In genomic region chr4:21948347-21949072, GRCh38 we compare ENCODE assay signal across 9 cellular contexts. TPM values are rescaled to one million over a fixed set of nuclear protein-coding genes. Genes with fewer than 3 reads are reported as not detected.
DNase-seq lines count a peak whose midpoint lies in the region; ATAC-seq, FAIRE-seq and TF ChIP-seq lines count a peak whose summit lies in the region.
"Had no signal": no experiment of that assay in that cellular context is flagged by ENCODE, and none has a peak within 500 bp of the region (broad histone marks: within the 10 kb centered on the region; RNA-seq: fewer than 3 reads in every experiment).

KCNIP4 (minus strand) TSS chr4:21948772.

- H3K27me3 ChIP-seq in naive thymus-derived CD4-positive, alpha-beta T cell (ENCODE audit: control insufficient read depth in 2 of 2, insufficient read depth in 2 of 2, low read length in 2 of 2): peaks cover 0 to 5% of the 10 kb centered on the region in 2 donors
- peaks cover 15 to 22% (median 18%) of the 10 kb centered on the region in 3 donors for H3K27me3 ChIP-seq in gastrocnemius medialis

- peak within 1 kb of the TSS; percentile 29 for H3K4me3 ChIP-seq in Jurkat, Clone E6-1 (ENCODE audit: low read length)
- H3K4me3 ChIP-seq in naive thymus-derived CD4-positive, alpha-beta T cell (ENCODE audit: low read length): no peak within 1 kb of the TSS
- peak within 1 kb of the TSS in 2 of 4 donors; percentile 22 to 25 for H3K4me3 ChIP-seq in gastrocnemius medialis

- ATAC-seq in naive thymus-derived CD4-positive, alpha-beta T cell: peak; percentile 36
- ATAC-seq in HG02588 (IDR thresholded peaks at IDR 0.05; ENCODE audit: unreplicated experiment) (no peak), gastrocnemius medialis (no peak), GM18870 (IDR thresholded peaks at IDR 0.05; ENCODE audit: unreplicated experiment) (no peak)

- DNase-seq in D721Med (ENCODE audit: insufficient read length, low spot score) (peak; percentile 35), dedifferentiated amniotic fluid mesenchymal stem cell (ENCODE audit: extremely low spot score) (peak; percentile 15), GOT3 (lab: John Stamatoyannopoulos, UW) (no peak), gastrocnemius medialis (no peak)
- no peak for DNase-seq in Jurkat, Clone E6-1 (ENCODE audit: low read depth, low spot score)
- DNase-seq in naive thymus-derived CD4-positive, alpha-beta T cell: no peak

- CTCF ChIA-PET in naive thymus-derived CD4-positive, alpha-beta T cell (lab: Charles Lee): no interaction called here

- no peak for FAIRE-seq in D721Med (lab: Jason Lieb, UNC)

- peaks cover 0 to 4% (median 0%) of the 10 kb centered on the region in 5 donors for H3K36me3 Mint-ChIP-seq in naive thymus-derived CD4-positive, alpha-beta T cell

- H3K36me3 ChIP-seq in naive thymus-derived CD4-positive, alpha-beta T cell (ENCODE audit: control insufficient read depth in 2 of 3, insufficient read depth in 3 of 3, low read length in 3 of 3): no peaks in the 10 kb centered on the region
- no peaks in the 10 kb centered on the region for H3K36me3 ChIP-seq in gastrocnemius medialis
- H3K36me3 ChIP-seq: adrenal gland had no signal

- H3K4me3 Mint-ChIP-seq in naive thymus-derived CD4-positive, alpha-beta T cell: peak within 1 kb of the TSS in 6 of 10 donors; percentile 20 to 62 (median 48)

- H3K27ac Mint-ChIP-seq in naive thymus-derived CD4-positive, alpha-beta T cell: no peak within 1 kb of the TSS

- TF ChIP-seq POLR2A in gastrocnemius medialis (IDR thresholded peaks at IDR 0.05): no peak

- H3K27me3 Mint-ChIP-seq in naive thymus-derived CD4-positive, alpha-beta T cell: peaks cover 30 to 58% (median 41%) of the 10 kb centered on the region in 5 donors

- POLR2A ChIA-PET in naive thymus-derived CD4-positive, alpha-beta T cell (lab: Charles Lee): no interaction called here

- H3K27ac ChIP-seq in naive thymus-derived CD4-positive, alpha-beta T cell (ENCODE audit: low read depth, low read length): no peak within 1 kb of the TSS
- no peak within 1 kb of the TSS for H3K27ac ChIP-seq in gastrocnemius medialis
- H3K27ac ChIP-seq: adrenal gland had no signal

- peaks cover 0 to 18% (median 5%) of the 10 kb centered on the region in 11 donors for H3K9me3 Mint-ChIP-seq in naive thymus-derived CD4-positive, alpha-beta T cell

- no peaks in the 10 kb centered on the region for H3K9me3 ChIP-seq in naive thymus-derived CD4-positive, alpha-beta T cell (ENCODE audit: control insufficient read depth in 2 of 3, low read length in 3 of 3)
- H3K9me3 ChIP-seq in gastrocnemius medialis: no peaks in the 10 kb centered on the region
- H3K9me3 ChIP-seq: adrenal gland had no signal

- TF ChIP-seq CTCF in D721Med (IDR thresholded peaks at IDR 0.05; ENCODE audit: insufficient read depth, missing control alignments) (peak; percentile 28), gastrocnemius medialis (IDR thresholded peaks at IDR 0.05 in 4 of 5, conservative IDR thresholded peaks at IDR 0.05 in 1 of 5) (no peak)

- intact Hi-C loops in naive thymus-derived CD4-positive, alpha-beta T cell (cut with micrococcal nuclease): no loop called here
- intact Hi-C loops in gastrocnemius medialis (cut with DNase I; ENCODE audit: low total_unique reads): no loop called here

- no peaks in the 10 kb centered on the region for H3K4me1 ChIP-seq in naive thymus-derived CD4-positive, alpha-beta T cell (ENCODE audit: control insufficient read depth in 2 of 2, insufficient read depth in 2 of 2, low read length in 2 of 2)
- H3K4me1 ChIP-seq in gastrocnemius medialis: no peaks in the 10 kb centered on the region
- H3K4me1 ChIP-seq: adrenal gland had no signal

- H3K4me1 Mint-ChIP-seq in naive thymus-derived CD4-positive, alpha-beta T cell: peaks cover 0 to 10% (median 6%) of the 10 kb centered on the region in 7 donors

- in situ Hi-C loops in gastrocnemius medialis (cut with MboI; ENCODE audit: low sequenced_read_pairs in 4 of 4): no loop called here

RNA-seq across cellular contexts. Expression of gene KCNIP4, which starts in this region (rescaled TPM):
- 0.53 TPM for polyA plus RNA-seq in Jurkat, Clone E6-1 (2012; ENCODE audit: insufficient read depth, insufficient read length)
- total RNA-seq in naive thymus-derived CD4-positive, alpha-beta T cell: not detected
- under 1 TPM in 1 of 2 donors, not detected in 1; 0.29 TPM for polyA plus RNA-seq in naive thymus-derived CD4-positive, alpha-beta T cell
- not detected for total RNA-seq in gastrocnemius medialis

Comparison
In these comparisons a context has a peak if more than half of its experiments do, and no peak if none do; other contexts are left out.
1. Peak in ATAC-seq in naive thymus-derived CD4-positive, alpha-beta T cell; RNA of the gene not detected or under 1 TPM.
2. DNase-seq: peak in D721Med (single experiment) and dedifferentiated amniotic fluid mesenchymal stem cell (single experiment); none in Jurkat, Clone E6-1 (single experiment), naive thymus-derived CD4-positive, alpha-beta T cell (0 of 9), GOT3 (single experiment) and gastrocnemius medialis (0 of 2).